ENCODE assay signal across 8 cellular contexts in genomic region chr20:45450097-45450818, GRCh38. TPM values are rescaled to one million over a fixed set of nuclear protein-coding genes. Genes with fewer than 3 reads are reported as not detected.
DNase-seq lines count a peak whose midpoint lies in the region; ATAC-seq and TF ChIP-seq lines count a peak whose summit lies in the region.

No MANE protein-coding gene starts in this region.

- H3K4me1 ChIP-seq in psoas muscle, result no peaks in the 10 kb centered on the region

- H3K9me3 ChIP-seq in SU-DHL-6 (ENCODE audit: insufficient read depth, low read length) (no peaks in the 10 kb centered on the region), psoas muscle (no peaks in the 10 kb centered on the region)

- no peaks in the 10 kb centered on the region for H4K20me1 ChIP-seq in SU-DHL-6 (ENCODE audit: low read depth, low read length)

- H3K9ac ChIP-seq in SU-DHL-6 (ENCODE audit: low read length), result no peak overlapping the region

- ATAC-seq in psoas muscle, result peak in 2 of 4 donors; percentile 44 to 54

- H3K4me2 ChIP-seq in SU-DHL-6 (ENCODE audit: low read depth, low read length, poor library complexity, severe bottlenecking), result no peak overlapping the region

- H3K36me3 Mint-ChIP-seq in activated CD4-positive, alpha-beta T cell treated with anti-CD3 and anti-CD28 coated beads, Interleukin-2, amount 10 ng/mL, durations not matched to agents 7 days and 5 days (ENCODE audit: low read depth), result no peaks in the 10 kb centered on the region

- H3K79me2 ChIP-seq in SU-DHL-6 (ENCODE audit: insufficient read depth, low read length), result no peaks in the 10 kb centered on the region

- no peaks in the 10 kb centered on the region for H3F3A ChIP-seq in SU-DHL-6 (ENCODE audit: insufficient read depth)

- POLR2A ChIA-PET in activated CD4-positive, alpha-beta T cell treated with anti-CD3 and anti-CD28 coated beads, Interleukin-2, amount 10 ng/mL, durations not matched to agents 7 days and 5 days (lab: Charles Lee), result interaction anchor here (1.2 kb wide), 1 partner anchor 89 kb away, joined by 3 read pairs; no protein-coding TSS in a partner anchor

- no peak overlapping the region for H3K4me3 ChIP-seq in SU-DHL-6 (ENCODE audit: insufficient read depth, low read length, poor library complexity, severe bottlenecking)
- H3K4me3 ChIP-seq in psoas muscle, result no peak overlapping the region

- H3K9me2 ChIP-seq in SU-DHL-6 (replicated peaks; ENCODE audit: insufficient read depth, low read length), result no peaks in the 10 kb centered on the region

- H3K27me3 ChIP-seq in SU-DHL-6 (ENCODE audit: low read length), result no peaks in the 10 kb centered on the region
- no peaks in the 10 kb centered on the region for H3K27me3 ChIP-seq in psoas muscle (ENCODE audit: insufficient read depth in 3 of 3, low read length in 2 of 3)

- peaks cover 18% of the 10 kb centered on the region for H3K27me3 Mint-ChIP-seq in activated CD4-positive, alpha-beta T cell treated with anti-CD3 and anti-CD28 coated beads, Interleukin-2, amount 10 ng/mL, durations not matched to agents 7 days and 5 days

- DNase-seq in activated CD4-positive, alpha-beta T cell treated with anti-CD3 and anti-CD28 coated beads, Interleukin-2, amount 10 ng/mL, durations not matched to agents 7 days and 5 days, result peak; percentile 42
- DNase-seq in activated CD4-positive, alpha-beta T cell treated with anti-CD3 and anti-CD28 coated beads, Interleukin-2, amount 50 U/mL, for 48 hours, result no peak
- peak; percentile 47 for DNase-seq in M059J (ENCODE audit: low read depth)
- DNase-seq in foreskin melanocyte, result peak; percentile 44
- DNase-seq in psoas muscle, result no peak
- no peak for DNase-seq in NCI-H2107 (lab: John Stamatoyannopoulos, UW)
- no peak for DNase-seq in stimulated activated CD4-positive, alpha-beta T cell treated with anti-CD3 and anti-CD28 coated beads, Interleukin-12 subunit alpha, Interleukin-12 subunit beta, amount 100 ng/mL, for 4 hours

- H3K4me1 Mint-ChIP-seq in activated CD4-positive, alpha-beta T cell treated with anti-CD3 and anti-CD28 coated beads, Interleukin-2, amount 10 ng/mL, durations not matched to agents 7 days and 5 days, result peaks cover 14% of the 10 kb centered on the region

- H3K27ac ChIP-seq in SU-DHL-6 (ENCODE audit: low read depth, low read length) (no peak overlapping the region), psoas muscle (no peak overlapping the region)

- H3K9me3 Mint-ChIP-seq in activated CD4-positive, alpha-beta T cell treated with anti-CD3 and anti-CD28 coated beads, Interleukin-2, amount 10 ng/mL, durations not matched to agents 7 days and 5 days, result no peaks in the 10 kb centered on the region

- CTCF ChIA-PET in activated CD4-positive, alpha-beta T cell treated with anti-CD3 and anti-CD28 coated beads, Interleukin-2, amount 10 ng/mL, durations not matched to agents 7 days and 5 days (lab: Charles Lee), result interaction anchor here (0.7 to 2.9 kb wide), 12 partner anchors 12 to 157 kb away, joined by 3 to 13 read pairs (median 4); partner anchors contain the start of gene SYS1

- H3K27ac Mint-ChIP-seq in activated CD4-positive, alpha-beta T cell treated with anti-CD3 and anti-CD28 coated beads, Interleukin-2, amount 10 ng/mL, durations not matched to agents 7 days and 5 days, result no peak overlapping the region

- H3K36me3 ChIP-seq in SU-DHL-6 (ENCODE audit: low read length) (no peaks in the 10 kb centered on the region), psoas muscle (ENCODE audit: insufficient read depth in 1 of 2, low read depth in 1 of 2) (no peaks in the 10 kb centered on the region)

- no peak overlapping the region for H2AFZ ChIP-seq in SU-DHL-6 (ENCODE audit: low read depth, low read length, severe bottlenecking)

- no peak overlapping the region for H3K4me3 Mint-ChIP-seq in activated CD4-positive, alpha-beta T cell treated with anti-CD3 and anti-CD28 coated beads, Interleukin-2, amount 10 ng/mL, durations not matched to agents 7 days and 5 days

- 56 to 64% (median 62%) methylated on average over 5 of the region's 5 CpGs for WGBS in psoas muscle, 3 donors

- intact Hi-C loops in psoas muscle (cut with DNase I), result no loop called here

- TF ChIP-seq CTCF in SU-DHL-6 (IDR thresholded peaks at IDR 0.05; ENCODE audit: insufficient read depth, low read length, poor library complexity, severe bottlenecking) (peak; percentile 83), psoas muscle (IDR thresholded peaks at IDR 0.05) (peak; percentile 53)

RNA-seq across cellular contexts. Expression of gene WFDC2, which starts 19.3 kb away (rescaled TPM):
- not detected for total RNA-seq in activated CD4-positive, alpha-beta T cell treated with anti-CD3 and anti-CD28 coated beads, Interleukin-2, amount 10 ng/mL, durations not matched to agents 7 days and 5 days
- total RNA-seq in M059J (2014; rRNA removed; shearing (Covaris generic)), result not detected in 2 replicates
- under 1 TPM in 2 of 4 donors, not detected in 2; 0.44 to 0.74 TPM for total RNA-seq in psoas muscle
- polyA plus RNA-seq in psoas muscle, result under 1 TPM in 2 of 3 donors, not detected in 1; 0.22 to 0.31 TPM

RNA-seq across cellular contexts. Expression of gene PIGT, which starts 34.3 kb away (rescaled TPM):
- 10 to 100 TPM; 66.3 to 77.9 TPM for total RNA-seq in activated CD4-positive, alpha-beta T cell treated with anti-CD3 and anti-CD28 coated beads, Interleukin-2, amount 10 ng/mL, durations not matched to agents 7 days and 5 days
- 250 and 270 TPM in 2 replicates for total RNA-seq in M059J (2014; rRNA removed; shearing (Covaris generic))
- 10 to 100 TPM; 48.0 to 74.9 (median 57.1) TPM for total RNA-seq in psoas muscle
- 100 to 1,000 TPM in 1 of 3 donors, 10 to 100 TPM in 2; 57.3 to 113 (median 94.7) TPM for polyA plus RNA-seq in psoas muscle

RNA-seq across cellular contexts. Expression of gene DBNDD2, which starts 42.2 kb away (rescaled TPM):
- total RNA-seq in activated CD4-positive, alpha-beta T cell treated with anti-CD3 and anti-CD28 coated beads, Interleukin-2, amount 10 ng/mL, durations not matched to agents 7 days and 5 days, result 10 to 100 TPM in 1 of 2 experiments, 1 to 10 TPM in 1; 9.0 to 10.5 TPM
- 15.4 and 17.6 TPM in 2 replicates for total RNA-seq in M059J (2014; rRNA removed; shearing (Covaris generic))
- 100 to 1,000 TPM; 108 to 180 (median 163) TPM for total RNA-seq in psoas muscle
- polyA plus RNA-seq in psoas muscle, result 100 to 1,000 TPM; 151 to 230 (median 162) TPM

Comparison
In these comparisons a context has a peak if more than half of its experiments do, and no peak if none do; other contexts are left out.
1. DNase-seq: peak in activated CD4-positive, alpha-beta T cell treated with anti-CD3 and anti-CD28 coated beads, Interleukin-2, amount 10 ng/mL, durations not matched to agents 7 days and 5 days (single experiment), M059J (single experiment) and foreskin melanocyte (single experiment); none in activated CD4-positive, alpha-beta T cell treated with anti-CD3 and anti-CD28 coated beads, Interleukin-2, amount 50 U/mL, for 48 hours (0 of 2), psoas muscle (0 of 2), NCI-H2107 (single experiment) and stimulated activated CD4-positive, alpha-beta T cell treated with anti-CD3 and anti-CD28 coated beads, Interleukin-12 subunit alpha, Interleukin-12 subunit beta, amount 100 ng/mL, for 4 hours (single experiment).